8 cellular contexts compared by ENCODE assay signal in the genomic region with DNA sequence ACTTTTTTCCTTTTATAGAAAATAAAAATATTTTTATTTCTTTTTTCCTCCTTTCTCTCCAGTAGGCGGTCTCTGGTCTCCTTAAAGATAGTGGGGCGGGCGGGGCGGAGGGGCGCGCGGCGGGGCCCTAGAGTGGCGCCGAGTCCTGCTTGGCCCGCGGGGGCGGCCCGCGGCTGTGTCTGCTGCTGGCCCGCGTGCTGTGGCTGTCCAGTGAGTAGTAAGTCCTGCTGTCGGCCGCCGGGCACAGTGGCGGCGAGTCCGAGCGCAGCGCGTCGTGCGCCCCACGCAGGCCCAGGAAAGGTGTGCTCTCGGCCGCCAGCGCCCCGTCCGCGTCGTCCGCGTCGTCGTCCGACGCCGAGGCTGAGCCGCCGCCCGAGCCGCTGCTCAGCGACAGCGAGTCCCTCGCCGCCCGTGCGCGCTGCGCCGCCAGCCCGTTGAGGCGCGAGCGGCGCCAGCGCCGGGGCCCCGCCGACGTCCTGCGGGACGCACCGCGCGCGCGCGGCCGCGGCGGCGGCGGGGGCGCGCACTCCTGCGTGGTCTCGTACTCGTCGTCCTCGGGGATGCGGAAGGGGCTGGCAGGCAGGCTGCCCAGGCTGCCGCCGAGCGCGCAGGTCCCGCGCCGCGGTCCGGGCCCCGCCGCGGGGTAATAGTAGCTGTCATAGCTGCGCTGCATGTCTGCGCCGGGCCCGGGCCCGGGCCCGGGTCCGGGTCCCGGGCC. TPM values are rescaled to one million over a fixed set of nuclear protein-coding genes. Genes with fewer than 3 reads are reported as not detected.
DNase-seq lines count a peak whose midpoint lies in the region; ATAC-seq, FAIRE-seq and TF ChIP-seq lines count a peak whose summit lies in the region.

No MANE protein-coding gene starts in this region.

- H3K4me1 Mint-ChIP-seq in activated naive CD4-positive, alpha-beta T cell treated with anti-CD3 and anti-CD28 coated beads, Interleukin-2, amount 10 ng/mL, durations not matched to agents 7 days and 5 days, result peaks cover 6% of the 10 kb centered on the region

- peaks cover 63% of the 10 kb centered on the region for H3K27me3 Mint-ChIP-seq in activated naive CD4-positive, alpha-beta T cell treated with anti-CD3 and anti-CD28 coated beads, Interleukin-2, amount 10 ng/mL, durations not matched to agents 7 days and 5 days

- H3K4me3 ChIP-seq in SJSA1, result peak overlapping the region; percentile 38
- peak overlapping the region; percentile 37 to 63 (median 47) for H3K4me3 ChIP-seq in pancreas
- peak overlapping the region in 2 of 3 donors; percentile 30 to 58 for H3K4me3 ChIP-seq in thyroid gland (replicated peaks in 1 of 3)

- DNase-seq in SJSA1 (ENCODE audit: low read depth in 1 of 2, low spot score in 2 of 2), result peak in 1 of 2 experiments; percentile 37
- peak; percentile 81 for DNase-seq in activated naive CD4-positive, alpha-beta T cell treated with anti-CD3 and anti-CD28 coated beads, Interleukin-2, amount 10 ng/mL, durations not matched to agents 7 days and 5 days
- DNase-seq in Right ventricle myocardium superior, result peak; percentile 73
- DNase-seq in pancreas, result peak; percentile 45 to 85 (median 68)
- DNase-seq in thyroid gland, result peak; percentile 57 to 58
- no peak for DNase-seq in NCI-H526 (lab: John Stamatoyannopoulos, UW)

- H3K27ac ChIP-seq in SJSA1 (no peak overlapping the region), pancreas (peak overlapping the region in 3 of 4 donors; percentile 51 to 70 (median 62)), thyroid gland (peak overlapping the region in 1 of 3 donors; percentile 66)

- CTCF ChIA-PET in activated naive CD4-positive, alpha-beta T cell treated with anti-CD3 and anti-CD28 coated beads, Interleukin-2, amount 10 ng/mL, durations not matched to agents 7 days and 5 days (lab: Charles Lee), result interaction anchor here (1.0 to 6.2 kb wide), 6 partner anchors 15 to 121 kb away, joined by 3 to 44 read pairs (median 10); no protein-coding TSS in a partner anchor

- no peak overlapping the region for H3K27ac Mint-ChIP-seq in activated naive CD4-positive, alpha-beta T cell treated with anti-CD3 and anti-CD28 coated beads, Interleukin-2, amount 10 ng/mL, durations not matched to agents 7 days and 5 days

- no peak for TF ChIP-seq CTCF in pancreas (IDR thresholded peaks at IDR 0.05)
- peak in 2 of 6 experiments; percentile 6 to 11 for TF ChIP-seq CTCF in thyroid gland (IDR thresholded peaks at IDR 0.05)

- TF ChIP-seq POLR2A in thyroid gland (IDR thresholded peaks at IDR 0.05), result peak in 1 of 2 donors; percentile 52

- H3K27me3 ChIP-seq in SJSA1 (replicated peaks), result peaks cover 74% of the 10 kb centered on the region
- H3K27me3 ChIP-seq in pancreas, result no peaks in the 10 kb centered on the region
- H3K27me3 ChIP-seq in thyroid gland, result no peaks in the 10 kb centered on the region

- H3K36me3 ChIP-seq in SJSA1 (no peaks in the 10 kb centered on the region), pancreas (no peaks in the 10 kb centered on the region), thyroid gland (no peaks in the 10 kb centered on the region)

- H3K4me3 Mint-ChIP-seq in activated naive CD4-positive, alpha-beta T cell treated with anti-CD3 and anti-CD28 coated beads, Interleukin-2, amount 10 ng/mL, durations not matched to agents 7 days and 5 days, result peak overlapping the region; percentile 52

- FAIRE-seq in pancreas (lab: Jason Lieb, UNC), result no peak

- H3K4me1 ChIP-seq in SJSA1 (replicated peaks) (peaks cover 8% of the 10 kb centered on the region), pancreas (peaks cover 0 to 4% (median 0%) of the 10 kb centered on the region in 3 donors), thyroid gland (peaks cover 5 to 10% of the 10 kb centered on the region in 2 donors)

- H3K9me3 ChIP-seq in SJSA1 (replicated peaks) (no peaks in the 10 kb centered on the region; the same call in 1 of the 2 replicates), pancreas (no peaks in the 10 kb centered on the region), thyroid gland (no peaks in the 10 kb centered on the region)

- ATAC-seq in GM18517 (IDR thresholded peaks at IDR 0.05; ENCODE audit: unreplicated experiment) (peak; percentile 72), HG02870 (IDR thresholded peaks at IDR 0.05; ENCODE audit: unreplicated experiment) (peak; percentile 63), Right ventricle myocardium superior (ENCODE audit: poor library complexity) (peak; percentile 81), pancreas (peak; percentile 67 to 87 (median 68))

- intact Hi-C loops in Right ventricle myocardium superior (cut with DNase I) (no loop called here), pancreas (cut with DNase I) (no loop called here), thyroid gland (cut with DNase I) (no loop called here)

- WGBS in pancreas, 2 donors, result 11 to 28% methylated on average over 97 to 107 of the region's 107 CpGs
- WGBS in thyroid gland, 2 donors, result 1% methylated on average over 17 to 32 of the region's 107 CpGs

- no peaks in the 10 kb centered on the region for H3K36me3 Mint-ChIP-seq in activated naive CD4-positive, alpha-beta T cell treated with anti-CD3 and anti-CD28 coated beads, Interleukin-2, amount 10 ng/mL, durations not matched to agents 7 days and 5 days

- no peaks in the 10 kb centered on the region for H3K9me3 Mint-ChIP-seq in activated naive CD4-positive, alpha-beta T cell treated with anti-CD3 and anti-CD28 coated beads, Interleukin-2, amount 10 ng/mL, durations not matched to agents 7 days and 5 days

RNA-seq across cellular contexts. Expression of gene PSD2, which starts 52.3 kb away (rescaled TPM):
- total RNA-seq in SJSA1 (2014; rRNA removed; shearing (Covaris generic)), result 0.03 and 0.28 TPM in 2 replicates
- not detected for total RNA-seq in Right ventricle myocardium superior
- total RNA-seq in pancreas, result under 1 TPM; 0.06 to 0.66 (median 0.08) TPM
- polyA plus RNA-seq in pancreas, result under 1 TPM; 0.45 to 0.49 TPM
- total RNA-seq in thyroid gland, result under 1 TPM in 3 of 4 donors, not detected in 1; 0.11 to 0.67 (median 0.13) TPM

Comparison
In these comparisons a context has a peak if more than half of its experiments do, and no peak if none do; other contexts are left out.
1. DNase-seq: peak in activated naive CD4-positive, alpha-beta T cell treated with anti-CD3 and anti-CD28 coated beads, Interleukin-2, amount 10 ng/mL, durations not matched to agents 7 days and 5 days (single experiment), Right ventricle myocardium superior (single experiment), pancreas (6 of 6) and thyroid gland (2 of 2); none in NCI-H526 (0 of 2).
2. Peak in every context shown above with its lines, with median percentiles within 50 percentile points of each other: ATAC-seq and H3K4me3 ChIP-seq.